ENCODE assay signal across 26 cellular contexts in genomic region chr13:106524108-106524507, GRCh38.
"Had no signal": no experiment of that assay in that cellular context is flagged by ENCODE, and none has a peak within 500 bp of the region (broad histone marks: within the 10 kb centered on the region; RNA-seq: fewer than 3 reads in every experiment).

No MANE protein-coding gene starts in this region.

- H3K9me3 ChIP-seq: adrenal gland, ascending aorta, heart right ventricle, lower lobe of right lung, ovary, prostate gland, testis, upper lobe of left lung had no signal

- H3K27ac ChIP-seq: adrenal gland, ascending aorta, ovary, prostate gland, testis had no signal

- H3K36me3 ChIP-seq: adrenal gland, ascending aorta, heart right ventricle, lower lobe of right lung, ovary, prostate gland, upper lobe of left lung had no signal

- ATAC-seq: activated CD4-positive, alpha-beta T cell treated with anti-CD3 and anti-CD28 coated beads for 36 hours; activated T-helper 17 cell treated with anti-CD3 and anti-CD28 coated beads, Interleukin-2, amount 50 U/mL, for 72 hours; left lobe of liver; lower lobe of right lung; naive thymus-derived CD4-positive, alpha-beta T cell had no signal

- H3K4me1 ChIP-seq: prostate gland, testis had no signal

- H3K4me3 ChIP-seq: adrenal gland, ascending aorta, lower lobe of right lung, ovary, prostate gland, testis had no signal

- H3K27me3 ChIP-seq: adrenal gland, ascending aorta, heart right ventricle, ovary, testis, upper lobe of left lung had no signal

- DNase-seq: activated B cell treated with CpG ODN at 0.5 μM for 24 hours; activated CD4-positive, alpha-beta T cell treated with anti-CD3 and anti-CD28 coated beads for 36 hours; activated CD4-positive, alpha-beta T cell treated with anti-CD3 and anti-CD28 coated beads, Interleukin-2, amount 50 U/mL, for 4 hours; activated CD8-positive, alpha-beta memory T cell treated with anti-CD3 and anti-CD28 coated beads for 24 hours; activated CD8-positive, alpha-beta memory T cell treated with anti-CD3 and anti-CD28 coated beads, Interleukin-2, amount 50 U/mL, for 4 hours; activated naive CD4-positive, alpha-beta T cell; activated T-cell treated with anti-CD3 and anti-CD28 coated beads, Interleukin-2, amount 50 U/mL, for 24 hours; adrenal gland; cerebellar nuclear complex; cortex of kidney; endodermal cell; heart right ventricle; kidney; lower lobe of right lung; naive thymus-derived CD4-positive, alpha-beta T cell; ovary; stimulated activated CD4-positive, alpha-beta T cell treated with anti-CD3 and anti-CD28 coated beads, Interleukin-2, amount 100 ng/mL, for 48 hours; stimulated activated naive CD4-positive, alpha-beta T cell; T1000; testis; upper lobe of left lung had no signal

- FAIRE-seq: bronchial epithelial cell, kidney had no signal
